In genomic region chr1:26356106-26356505, GRCh38 we compare ENCODE assay signal across 1 cellular context.
TF ChIP-seq lines count a peak whose summit lies in the region.

No MANE protein-coding gene starts in this region.

TF ChIP-seq in H1, 55 proteins besides CTCF, POLR2A, EP300 and RAD21:
- no peak for TF ChIP-seq SP1 (IDR thresholded peaks at IDR 0.05; ENCODE audit: low read depth, low read length)
- TF ChIP-seq KDM1A (IDR thresholded peaks at IDR 0.05; ENCODE audit: borderline replicate concordance, low read length): peak; percentile 94
